In genomic region chr1:151144474-151145157, GRCh38 we compare ENCODE assay signal across 14 cellular contexts. TPM values are rescaled to one million over a fixed set of nuclear protein-coding genes. Genes with fewer than 3 reads are reported as not detected.
DNase-seq lines count a peak whose midpoint lies in the region; ATAC-seq and TF ChIP-seq lines count a peak whose summit lies in the region.
"Had no signal": no experiment of that assay in that cellular context is flagged by ENCODE, and none has a peak within 500 bp of the region (broad histone marks: within the 10 kb centered on the region; RNA-seq: fewer than 3 reads in every experiment).

No MANE protein-coding gene starts in this region.

- H3K4me1 ChIP-seq in DOHH2 (ENCODE audit: control insufficient read depth, low read length) (peaks cover 55% of the 10 kb centered on the region), right cardiac atrium (ENCODE audit: control insufficient read depth, insufficient read depth, low read length) (peaks cover 19% of the 10 kb centered on the region)

- H3K27ac ChIP-seq in DOHH2 (ENCODE audit: low read depth, low read length) (no peak overlapping the region), right cardiac atrium (ENCODE audit: low read length) (peak overlapping the region; percentile 95)

- no peak for TF ChIP-seq CTCF in DOHH2 (IDR thresholded peaks at IDR 0.05; ENCODE audit: low read depth, low read length, poor library complexity, severe bottlenecking)
- no peak for TF ChIP-seq CTCF in progenitor cell of endocrine pancreas (IDR thresholded peaks at IDR 0.05; ENCODE audit: unreplicated experiment)

- DNase-seq in T-helper 17 cell (no peak), right cardiac atrium (no peak), progenitor cell of endocrine pancreas (ENCODE audit: low spot score, unreplicated experiment) (no peak)
- DNase-seq in stimulated activated CD4-positive, alpha-beta T cell treated with anti-CD3 and anti-CD28 coated beads, Interleukin-4, amount 100 ng/mL, for 1 hour, result no peak
- DNase-seq: activated naive CD8-positive, alpha-beta T cell treated with anti-CD3 and anti-CD28 coated beads, Interleukin-2, amount 10 ng/mL, durations not matched to agents 7 days and 5 days; Calu3; NCI-H226; stimulated activated naive CD8-positive, alpha-beta T cell treated with anti-CD3 and anti-CD28 coated beads, Interleukin-15, amount 100 ng/mL, for 72 hours; T1000 had no signal

- no peaks in the 10 kb centered on the region for H4K20me1 ChIP-seq in DOHH2 (ENCODE audit: control insufficient read depth, insufficient read depth, low read depth, low read length)

- ATAC-seq in T-helper 17 cell, result no peak
- ATAC-seq in right cardiac atrium, result peak in 1 of 2 donors; percentile 3
- ATAC-seq in GM21381 (IDR thresholded peaks at IDR 0.05; ENCODE audit: unreplicated experiment), result no peak
- ATAC-seq in HG02981 (IDR thresholded peaks at IDR 0.05; ENCODE audit: unreplicated experiment), result no peak
- no peak for ATAC-seq in GM21786 (IDR thresholded peaks at IDR 0.05; ENCODE audit: unreplicated experiment)
- ATAC-seq: stimulated activated naive CD8-positive, alpha-beta T cell treated with anti-CD3 and anti-CD28 coated beads, Interleukin-15, amount 100 ng/mL, for 72 hours had no signal

- H3F3A ChIP-seq in DOHH2 (ENCODE audit: control insufficient read depth, insufficient read depth), result no peaks in the 10 kb centered on the region

- H3K9me3 ChIP-seq in DOHH2 (ENCODE audit: control insufficient read depth, insufficient read depth, low read length) (no peaks in the 10 kb centered on the region), T-helper 17 cell (ENCODE audit: control insufficient read depth, low read length, poor library complexity, severe bottlenecking) (no peaks in the 10 kb centered on the region), right cardiac atrium (ENCODE audit: control insufficient read depth, low read length) (no peaks in the 10 kb centered on the region)

- no peaks in the 10 kb centered on the region for H3K27me3 ChIP-seq in DOHH2 (ENCODE audit: control insufficient read depth, low read length)
- H3K27me3 ChIP-seq in right cardiac atrium (ENCODE audit: control insufficient read depth, insufficient read depth), result no peaks in the 10 kb centered on the region

- no peaks in the 10 kb centered on the region for H3K79me2 ChIP-seq in DOHH2 (ENCODE audit: control insufficient read depth, low read length)

- H3K4me3 Mint-ChIP-seq in T-helper 17 cell, result peak overlapping the region; percentile 99
- peak overlapping the region; percentile 91 for H3K4me3 Mint-ChIP-seq in progenitor cell of endocrine pancreas (ENCODE audit: low read depth)

- no peaks in the 10 kb centered on the region for H3K9me3 Mint-ChIP-seq in progenitor cell of endocrine pancreas (ENCODE audit: low read depth)
- H3K9me3 Mint-ChIP-seq: activated naive CD8-positive, alpha-beta T cell treated with anti-CD3 and anti-CD28 coated beads, Interleukin-2, amount 10 ng/mL, durations not matched to agents 7 days and 5 days; stimulated activated naive CD8-positive, alpha-beta T cell treated with anti-CD3 and anti-CD28 coated beads, Interleukin-15, amount 100 ng/mL, for 72 hours had no signal

- intact Hi-C loops in right cardiac atrium (cut with DNase I), result no loop called here

- no peak overlapping the region for H3K4me3 ChIP-seq in DOHH2 (ENCODE audit: low read length)
- H3K4me3 ChIP-seq in right cardiac atrium (ENCODE audit: low read length), result peak overlapping the region; percentile 74

- no peaks in the 10 kb centered on the region for H3K36me3 ChIP-seq in DOHH2 (ENCODE audit: control insufficient read depth, low read length)

- peak overlapping the region; percentile 33 for H3K4me2 ChIP-seq in DOHH2 (ENCODE audit: low read length)

- no peaks in the 10 kb centered on the region for H3K9me2 ChIP-seq in DOHH2 (replicated peaks; ENCODE audit: control insufficient read depth, low read length)

- H3K36me3 Mint-ChIP-seq in T-helper 17 cell (ENCODE audit: low read depth) (peaks cover 2% of the 10 kb centered on the region), progenitor cell of endocrine pancreas (ENCODE audit: insufficient read depth) (peaks cover 3% of the 10 kb centered on the region)
- H3K36me3 Mint-ChIP-seq: activated naive CD8-positive, alpha-beta T cell treated with anti-CD3 and anti-CD28 coated beads, Interleukin-2, amount 10 ng/mL, durations not matched to agents 7 days and 5 days had no signal

- H3K27ac Mint-ChIP-seq in T-helper 17 cell (no peak overlapping the region), progenitor cell of endocrine pancreas (no peak overlapping the region)
- H3K27ac Mint-ChIP-seq: activated naive CD8-positive, alpha-beta T cell treated with anti-CD3 and anti-CD28 coated beads, Interleukin-2, amount 10 ng/mL, durations not matched to agents 7 days and 5 days; stimulated activated naive CD8-positive, alpha-beta T cell treated with anti-CD3 and anti-CD28 coated beads, Interleukin-15, amount 100 ng/mL, for 72 hours had no signal

- H3K27me3 Mint-ChIP-seq in T-helper 17 cell (no peaks in the 10 kb centered on the region), progenitor cell of endocrine pancreas (peaks cover 16% of the 10 kb centered on the region)

- WGBS in right cardiac atrium, result 61% methylated on average over 4 of the region's 4 CpGs

- peaks cover 23% of the 10 kb centered on the region for H3K4me1 Mint-ChIP-seq in T-helper 17 cell
- H3K4me1 Mint-ChIP-seq in progenitor cell of endocrine pancreas (ENCODE audit: low read depth), result peaks cover 10% of the 10 kb centered on the region

RNA-seq across cellular contexts. Expression of gene SEMA6C, which starts 1.8 kb away (rescaled TPM):
- total RNA-seq in T-helper 17 cell, result 10 to 100 TPM in 1 of 2 donors, 1 to 10 TPM in 1; 9.5 to 11.3 TPM
- 10 to 100 TPM; 23.7 to 70.5 (median 53.3) TPM for total RNA-seq in right cardiac atrium
- 58.3 TPM for polyA plus RNA-seq in right cardiac atrium
- 31.5 and 34.0 TPM in 2 replicates for total RNA-seq in progenitor cell of endocrine pancreas

RNA-seq across cellular contexts. Expression of gene TNFAIP8L2, which starts 11.8 kb away (rescaled TPM):
- 1 to 10 TPM; 3.6 to 5.4 TPM for total RNA-seq in T-helper 17 cell
- 1 to 10 TPM; 1.8 to 3.7 (median 2.3) TPM for total RNA-seq in right cardiac atrium
- polyA plus RNA-seq in right cardiac atrium, result 2.1 TPM
- total RNA-seq in progenitor cell of endocrine pancreas, result not detected in 2 replicates
- total RNA-seq: Calu3 had no signal

RNA-seq across cellular contexts. Expression of gene LYSMD1, which starts 21.1 kb away (rescaled TPM):
- total RNA-seq in T-helper 17 cell (under 1 TPM; 0.39 to 0.70 TPM), right cardiac atrium (10 to 100 TPM in 3 of 4 donors, 1 to 10 TPM in 1; 8.5 to 16.5 (median 15.6) TPM), progenitor cell of endocrine pancreas (12.8 and 14.0 TPM in 2 replicates)
- 9.9 TPM for polyA plus RNA-seq in right cardiac atrium

RNA-seq across cellular contexts. Expression of gene SCNM1, which starts 21.3 kb away (rescaled TPM):
- total RNA-seq in T-helper 17 cell (10 to 100 TPM; 33.7 to 37.8 TPM), right cardiac atrium (10 to 100 TPM; 18.3 to 25.6 (median 21.5) TPM), progenitor cell of endocrine pancreas (47.1 and 52.0 TPM in 2 replicates)
- 23.7 TPM for polyA plus RNA-seq in right cardiac atrium

RNA-seq across cellular contexts. Expression of gene TMOD4, which starts 31.2 kb away (rescaled TPM):
- total RNA-seq in T-helper 17 cell (1 to 10 TPM; 1.0 to 3.0 TPM), right cardiac atrium (not detected), progenitor cell of endocrine pancreas (1.5 and 2.0 TPM in 2 replicates)
- polyA plus RNA-seq in right cardiac atrium, result 0.20 TPM
- total RNA-seq: frontal cortex had no signal
